ENCODE assay signal across 9 cellular contexts in the genomic region with DNA sequence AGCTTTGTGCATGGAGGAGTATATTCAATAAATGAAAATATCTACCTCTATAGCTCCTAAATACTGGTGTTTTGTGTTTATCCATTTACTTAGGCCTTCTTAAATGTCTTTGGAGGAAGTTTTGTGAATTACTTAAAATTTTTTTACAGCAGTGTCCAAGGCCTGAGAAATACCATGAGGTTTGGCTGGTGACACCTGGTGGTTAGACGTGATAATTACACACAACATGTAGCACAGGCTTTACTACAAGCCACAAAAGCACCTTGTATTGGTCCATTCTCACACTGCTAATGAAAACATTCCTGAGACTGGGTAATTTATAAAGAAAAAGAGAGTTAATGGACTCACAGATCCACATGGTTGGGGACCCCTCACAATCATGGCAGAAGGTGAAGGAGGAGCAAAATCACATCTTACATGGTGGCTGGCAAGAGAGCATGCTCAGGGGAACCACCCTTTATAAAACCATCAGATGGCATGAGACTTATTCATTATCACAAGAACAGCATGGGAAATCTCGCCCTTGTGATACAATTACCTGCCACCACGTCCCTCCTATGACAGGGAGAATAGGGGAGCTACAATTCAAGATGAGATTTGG. TPM values are rescaled to one million over a fixed set of nuclear protein-coding genes. Genes with fewer than 3 reads are reported as not detected.
DNase-seq lines count a peak whose midpoint lies in the region; ATAC-seq and TF ChIP-seq lines count a peak whose summit lies in the region.
"Had no signal": no experiment of that assay in that cellular context is flagged by ENCODE, and none has a peak within 500 bp of the region (broad histone marks: within the 10 kb centered on the region; RNA-seq: fewer than 3 reads in every experiment).

No MANE protein-coding gene starts in this region.

- H3K4me1 ChIP-seq in body of pancreas: peaks cover 13% of the 10 kb centered on the region

- DNase-seq in NOMO-1 treated with DMSO at 0.1 percent for 48 hours (lab: John Stamatoyannopoulos, UW; ENCODE audit: unreplicated experiment) (peak; percentile 20), NOMO-1 treated with dmso at 0.1 percent for 144 hours (lab: John Stamatoyannopoulos, UW; ENCODE audit: unreplicated experiment) (no peak), HuH-7 (ENCODE audit: low spot score) (peak; percentile 14), RPMI8226 (peak; percentile 66), body of pancreas (peak; percentile 64 to 79 (median 70)), iPS-NIHi11 (ENCODE audit: low spot score) (peak; percentile 48)
- peak in 3 of 4 experiments; percentile 13 to 26 (median 23) for DNase-seq in stimulated activated CD4-positive, alpha-beta T cell treated with anti-CD3 and anti-CD28 coated beads, Interleukin-1b, Interleukin-23, amount 100 ng/mL, for 24 hours (ENCODE audit: low read depth in 4 of 4, low spot score in 1 of 4)

- no peak for TF ChIP-seq POLR2A in body of pancreas (IDR thresholded peaks at IDR 0.05)

- ATAC-seq in GM21717 (IDR thresholded peaks at IDR 0.05; ENCODE audit: unreplicated experiment): peak; percentile 94
- ATAC-seq in body of pancreas: peak; percentile 95

- H3K36me3 ChIP-seq in body of pancreas (replicated peaks in 1 of 2; ENCODE audit: insufficient read depth in 1 of 2, low read depth in 2 of 2): no peaks in the 10 kb centered on the region

- H3K9me3 ChIP-seq in body of pancreas: no peaks in the 10 kb centered on the region

- WGBS in body of pancreas, 2 donors: 11 to 16% methylated on average over 3 of the region's 3 CpGs

- TF ChIP-seq CTCF in body of pancreas (IDR thresholded peaks at IDR 0.05): peak; percentile 49 to 88 (median 75)

- no peak overlapping the region for H3K4me3 ChIP-seq in body of pancreas

- no peak overlapping the region for H3K27ac ChIP-seq in body of pancreas

- intact Hi-C loops in body of pancreas (cut with DNase I): loop anchor here (10.0 kb wide), 2 partner anchors 71 to 191 kb away; no protein-coding TSS in a partner anchor

- no peaks in the 10 kb centered on the region for H3K27me3 ChIP-seq in body of pancreas

RNA-seq across cellular contexts. Expression of gene HYAL4, which starts 20.6 kb away (rescaled TPM):
- not detected for total RNA-seq in body of pancreas
- total RNA-seq: natural killer cell treated with Interleukin-12 subunit alpha and Interleukin-12 subunit beta and Interleukin-15 and Interleukin-18, amount 100 ng/mL, for 72 hours had no signal

RNA-seq across cellular contexts. Expression of gene SPAM1, which starts 59.4 kb away (rescaled TPM):
- not detected for total RNA-seq in body of pancreas
- total RNA-seq: natural killer cell treated with Interleukin-12 subunit alpha and Interleukin-12 subunit beta and Interleukin-15 and Interleukin-18, amount 100 ng/mL, for 72 hours had no signal
